20 cellular contexts compared by ENCODE assay signal in genomic region chr1:26352338-26352679, GRCh38. TPM values are rescaled to one million over a fixed set of nuclear protein-coding genes. Genes with fewer than 3 reads are reported as not detected.
DNase-seq lines count a peak whose midpoint lies in the region; ATAC-seq, FAIRE-seq and TF ChIP-seq lines count a peak whose summit lies in the region.
"Had no signal": no experiment of that assay in that cellular context is flagged by ENCODE, and none has a peak within 500 bp of the region (broad histone marks: within the 10 kb centered on the region; RNA-seq: fewer than 3 reads in every experiment).

No MANE protein-coding gene starts in this region.

- DNase-seq in IMR-90: no peak
- DNase-seq in K562 (ENCODE audit: extremely low read depth in 1 of 4, low spot score in 3 of 4): no peak
- DNase-seq in kidney tubule cell (ENCODE audit: low spot score): peak; percentile 83
- DNase-seq in type B pancreatic cell (ENCODE audit: extremely low spot score, unreplicated experiment): no peak
- no peak for DNase-seq in DMS153 (lab: John Stamatoyannopoulos, UW)
- no peak for DNase-seq in stimulated activated naive B cell treated with anti-CD40 and anti-IgM and Interleukin-4, amounts not matched to agents 10 μg/mL and 1 μg/mL and 100 μg/mL, for 72 hours
- DNase-seq: activated CD4-positive, alpha-beta T cell treated with anti-CD3 and anti-CD28 coated beads, Interleukin-2, amount 50 U/mL, for 1 hour; activated naive CD4-positive, alpha-beta T cell; AML-193; KG1; left colon; NCI-H1092 treated with DMSO at 0.1 percent for 48 hours; nucleus accumbens; stimulated activated naive CD4-positive, alpha-beta T cell treated with Interleukin-2 at 50 U/mL for 16 hours; upper lobe of left lung had no signal

- TF ChIP-seq POLR2A in IMR-90 (IDR thresholded peaks at IDR 0.05; ENCODE audit: low read depth, low read length) (no peak), K562 (conservative IDR thresholded peaks at IDR 0.05) (no peak)

- no peak overlapping the region for H3K4me3 ChIP-seq in IMR-90 (ENCODE audit: insufficient read depth, low read depth, low read length)
- no peak overlapping the region for H3K4me3 ChIP-seq in K562
- H3K4me3 ChIP-seq: right atrium auricular region, upper lobe of left lung had no signal

- TF ChIP-seq EP300 in K562 (IDR thresholded peaks at IDR 0.05; ENCODE audit: low read length): no peak

- no peaks in the 10 kb centered on the region for H3K36me3 ChIP-seq in IMR-90 (ENCODE audit: control insufficient read depth, insufficient read depth, low read length)
- no peaks in the 10 kb centered on the region for H3K36me3 ChIP-seq in K562 (ENCODE audit: control insufficient read depth, insufficient read depth, low read length)
- H3K36me3 ChIP-seq: right atrium auricular region, upper lobe of left lung had no signal

- H2AK5ac ChIP-seq in IMR-90 (ENCODE audit: low read depth, low read length): peak overlapping the region; percentile 59; the same call in 1 of the 2 replicates

- peaks cover 9% of the 10 kb centered on the region; the same call in 1 of the 2 replicates for H3K9me1 ChIP-seq in IMR-90 (ENCODE audit: insufficient read depth, low read length)
- H3K9me1 ChIP-seq in K562 (ENCODE audit: control insufficient read depth, insufficient read depth, low read length): no peaks in the 10 kb centered on the region

- H3K18ac ChIP-seq in IMR-90 (ENCODE audit: low read depth, low read length): no peak overlapping the region

- H4K5ac ChIP-seq in IMR-90 (ENCODE audit: low read depth, low read length): no peak overlapping the region

- peak overlapping the region; percentile 80 for H3K4me3 Mint-ChIP-seq in type B pancreatic cell
- no peak overlapping the region for H3K4me3 Mint-ChIP-seq in stimulated activated naive B cell treated with anti-CD40 and anti-IgM and Interleukin-4, amounts not matched to agents 10 μg/mL and 1 μg/mL and 100 μg/mL, for 72 hours

- TF ChIP-seq CTCF in IMR-90 (conservative IDR thresholded peaks at IDR 0.05; ENCODE audit: low read depth, low read length): no peak
- TF ChIP-seq CTCF in K562 (IDR thresholded peaks at IDR 0.05 in 2 of 3, conservative IDR thresholded peaks at IDR 0.05 in 1 of 3; ENCODE audit: insufficient read depth in 2 of 3, low read depth in 1 of 3, low read length in 3 of 3): no peak
- no peak for TF ChIP-seq CTCF in type B pancreatic cell (conservative IDR thresholded peaks at IDR 0.05)

- H3K27me3 ChIP-seq in IMR-90 (ENCODE audit: control insufficient read depth, insufficient read depth, low read length) (peaks cover 36% of the 10 kb centered on the region), K562 (ENCODE audit: control insufficient read depth in 2 of 2, insufficient read depth in 2 of 2, low read length in 2 of 2) (no peaks in the 10 kb centered on the region)
- H3K27me3 ChIP-seq: right atrium auricular region, upper lobe of left lung had no signal

- H3K9ac ChIP-seq in IMR-90 (ENCODE audit: low read depth, low read length) (no peak overlapping the region), K562 (ENCODE audit: insufficient read depth in 1 of 2, low read depth in 2 of 2, low read length in 2 of 2) (peak overlapping the region in 1 of 2 experiments; percentile 3; a peak in 1 of 4 replicates)

- no peak overlapping the region; the same call in 1 of the 2 replicates for H3K23ac ChIP-seq in IMR-90 (ENCODE audit: low read depth, low read length)

- H3K14ac ChIP-seq in IMR-90 (replicated peaks; ENCODE audit: low read depth, low read length): 0 out of 2 replicates have a peak overlapping the region, but pooled peaks have one; percentile 82

- H2BK15ac ChIP-seq in IMR-90 (ENCODE audit: low read depth, low read length): peak overlapping the region; percentile 63; the same call in 2 of the 3 replicates

- H2BK20ac ChIP-seq in IMR-90 (ENCODE audit: low read depth, low read length): 0 out of 2 replicates have a peak overlapping the region, but pooled peaks have one; percentile 35

- H3K4me2 ChIP-seq in IMR-90 (ENCODE audit: low read depth, low read length) (no peak overlapping the region), K562 (ENCODE audit: insufficient read depth, low read length) (no peak overlapping the region)

- no peaks in the 10 kb centered on the region for H3K9me3 Mint-ChIP-seq in type B pancreatic cell
- H3K9me3 Mint-ChIP-seq in stimulated activated naive B cell treated with anti-CD40 and anti-IgM and Interleukin-4, amounts not matched to agents 10 μg/mL and 1 μg/mL and 100 μg/mL, for 72 hours: no peaks in the 10 kb centered on the region

- no peak overlapping the region for H3K27ac ChIP-seq in IMR-90 (ENCODE audit: insufficient read depth, low read length)
- no peak overlapping the region for H3K27ac ChIP-seq in K562 (ENCODE audit: extremely low read depth, low read depth, low read length)
- H3K27ac ChIP-seq: right atrium auricular region, upper lobe of left lung had no signal

- H3K27ac Mint-ChIP-seq in type B pancreatic cell: peak overlapping the region; percentile 95
- no peak overlapping the region for H3K27ac Mint-ChIP-seq in stimulated activated naive B cell treated with anti-CD40 and anti-IgM and Interleukin-4, amounts not matched to agents 10 μg/mL and 1 μg/mL and 100 μg/mL, for 72 hours

- no peak overlapping the region for H3K56ac ChIP-seq in IMR-90 (ENCODE audit: extremely low read depth, insufficient read depth, low read length)

- H3K36me3 Mint-ChIP-seq in type B pancreatic cell: no peaks in the 10 kb centered on the region
- no peaks in the 10 kb centered on the region for H3K36me3 Mint-ChIP-seq in stimulated activated naive B cell treated with anti-CD40 and anti-IgM and Interleukin-4, amounts not matched to agents 10 μg/mL and 1 μg/mL and 100 μg/mL, for 72 hours

- peak overlapping the region; percentile 42 for H2AK9ac ChIP-seq in IMR-90 (replicated peaks; ENCODE audit: low read depth, low read length, poor library complexity)

- peaks cover 21% of the 10 kb centered on the region for H3K4me1 Mint-ChIP-seq in type B pancreatic cell (ENCODE audit: unreplicated experiment)
- H3K4me1 Mint-ChIP-seq in stimulated activated naive B cell treated with anti-CD40 and anti-IgM and Interleukin-4, amounts not matched to agents 10 μg/mL and 1 μg/mL and 100 μg/mL, for 72 hours: peaks cover 0 to 2% of the 10 kb centered on the region in 2 donors

- H3K4me1 ChIP-seq in IMR-90 (ENCODE audit: control insufficient read depth, insufficient read depth, low read length): peaks cover 9% of the 10 kb centered on the region
- H3K4me1 ChIP-seq in K562 (replicated peaks in 1 of 2; ENCODE audit: control insufficient read depth in 2 of 2, insufficient read depth in 2 of 2, low read length in 2 of 2): peaks cover 23 to 36% of the 10 kb centered on the region in 2 experiments
- H3K4me1 ChIP-seq: right atrium auricular region had no signal

- ATAC-seq in IMR-90 (ENCODE audit: low read depth) (no peak), K562 (no peak), GM21447 (IDR thresholded peaks at IDR 0.05; ENCODE audit: unreplicated experiment) (no peak)
- no peak for ATAC-seq in stimulated activated naive B cell treated with anti-CD40 and anti-IgM and Interleukin-4, amounts not matched to agents 10 μg/mL and 1 μg/mL and 100 μg/mL, for 72 hours (replicated peaks)

- H2BK120ac ChIP-seq in IMR-90 (ENCODE audit: low read depth, low read length): peak overlapping the region; percentile 15; the same call in 1 of the 2 replicates

- H4K20me1 ChIP-seq in IMR-90 (ENCODE audit: insufficient read depth, low read length) (no peaks in the 10 kb centered on the region; the same call in 1 of the 2 replicates), K562 (replicated peaks; ENCODE audit: control insufficient read depth, insufficient read depth, low read length) (no peaks in the 10 kb centered on the region)

- no peak overlapping the region for H2BK5ac ChIP-seq in IMR-90 (ENCODE audit: low read depth, low read length, poor library complexity, severe bottlenecking)

- H3K27me3 Mint-ChIP-seq in type B pancreatic cell: peaks cover 5% of the 10 kb centered on the region
- H3K27me3 Mint-ChIP-seq in stimulated activated naive B cell treated with anti-CD40 and anti-IgM and Interleukin-4, amounts not matched to agents 10 μg/mL and 1 μg/mL and 100 μg/mL, for 72 hours: peaks cover 8% of the 10 kb centered on the region in 2 donors

- POLR2A ChIA-PET in IMR-90 (lab: Charles Lee; ENCODE audit: unreplicated experiment): no interaction called here
- POLR2A ChIA-PET in K562 (lab: Yijun Ruan, JAX): interaction anchor here (1.6 kb wide), 1 partner anchor 25 kb away, joined by 6 read pairs; no protein-coding TSS in a partner anchor

- dilution Hi-C loops in IMR-90 (cut with HindIII; ENCODE audit: low sequenced_read_pairs, unreplicated experiment): no loop called here

- H4K91ac ChIP-seq in IMR-90 (ENCODE audit: insufficient read depth, low read depth, low read length): no peak overlapping the region; the same call in 1 of the 2 replicates

- H3K79me1 ChIP-seq in IMR-90 (ENCODE audit: low read depth in 1 of 2, low read length in 2 of 2): no peaks in the 10 kb centered on the region

- H2AFZ ChIP-seq in IMR-90 (replicated peaks; ENCODE audit: low read length, poor library complexity) (peak overlapping the region; percentile 43), K562 (ENCODE audit: low read depth, low read length) (peak overlapping the region; percentile 81)

- no peak overlapping the region for H4K8ac ChIP-seq in IMR-90 (ENCODE audit: low read depth in 2 of 2, low read length in 2 of 2)

- CTCF ChIA-PET in IMR-90 (lab: Yijun Ruan, JAX): no interaction called here
- CTCF ChIA-PET in K562 (lab: Yijun Ruan, JAX; ENCODE audit: low intra/inter-chr PET ratio): no interaction called here

- no CpG with 5 or more reads among the region's 5 CpGs for WGBS in IMR-90 (ENCODE audit: extremely low coverage in 2 of 2, insufficient read length in 1 of 2), 2 experiments
- 53% methylated on average over 5 of the region's 5 CpGs for WGBS in K562 (ENCODE audit: insufficient coverage, low coverage, missing lambda C conversion rate)

- no peaks in the 10 kb centered on the region for H3K79me2 ChIP-seq in K562 (ENCODE audit: control insufficient read depth, insufficient read depth, low read length)

- in situ Hi-C loops in IMR-90 (cut with MboI; ENCODE audit: low sequenced_read_pairs): no loop called here
- in situ Hi-C loops in K562 (cut with MboI): no loop called here

- intact Hi-C loops in IMR-90 (cut with micrococcal nuclease): no loop called here
- intact Hi-C loops in K562 (cut with micrococcal nuclease): no loop called here

- TF ChIP-seq RAD21 in IMR-90 (IDR thresholded peaks at IDR 0.05; ENCODE audit: low read length) (no peak), K562 (CRISPR knock-in tag; conservative IDR thresholded peaks at IDR 0.05 in 1 of 2, IDR thresholded peaks at IDR 0.05 in 1 of 2) (no peak)

- H3K4ac ChIP-seq in IMR-90 (ENCODE audit: low read depth, low read length): no peak overlapping the region

- peak; percentile 67 for FAIRE-seq in K562 (lab: Jason Lieb, UNC)
- FAIRE-seq: GM19239 had no signal

- BruUV-seq in IMR-90 (replicated peaks; lab: Mats Ljungman, UMichigan) (no TSS peak), K562 (replicated peaks; lab: Mats Ljungman, UMichigan) (no TSS peak)

- H3K9me3 ChIP-seq in IMR-90 (ENCODE audit: control insufficient read depth, insufficient read depth, low read length) (no peaks in the 10 kb centered on the region), K562 (replicated peaks; ENCODE audit: control insufficient read depth, insufficient read depth, low read depth, low read length) (no peaks in the 10 kb centered on the region)
- H3K9me3 ChIP-seq: right atrium auricular region, upper lobe of left lung had no signal

RNA-seq across cellular contexts. Expression of gene CRYBG2, which starts 1.6 kb away (rescaled TPM):
- not detected in 2 replicates for total RNA-seq in IMR-90 (2012; rRNA removed)
- not detected in 2 replicates for polyA plus RNA-seq in IMR-90 (2012; rRNA removed)
- 0.01 and 0.05 TPM in 2 replicates for polyA plus RNA-seq in IMR-90 (2012; cell fraction: cytosol; rRNA removed)
- 0.31 and 0.32 TPM in 2 replicates for polyA plus RNA-seq in IMR-90 (2012; cell fraction: nucleus; rRNA removed; ENCODE audit: low replicate concordance)
- total RNA-seq in K562 (2011; cell fraction: chromatin; rRNA removed; ENCODE audit: low replicate concordance): 7.8 and 10.7 TPM in 2 replicates
- 10.0 and 10.2 TPM in 2 replicates for total RNA-seq in K562 (2011; cell fraction: nucleolus; rRNA removed)
- 5.7 and 6.5 TPM in 2 replicates for total RNA-seq in K562 (2011; cell fraction: nucleoplasm; rRNA removed)
- total RNA-seq in K562 (2014; rRNA removed): 7.5 and 12.6 TPM in 2 replicates
- total RNA-seq in K562 (2014; rRNA removed; fragmentation: Illumina TruSeq; extraction: Trizol): 1.3 and 2.1 TPM in 2 replicates
- 1.9 and 2.5 TPM in 2 replicates for total RNA-seq in K562 (2015; rRNA removed; fragmentation: Illumina TruSeq; extraction: Trizol)
- 8.5 and 8.8 TPM in 2 replicates for total RNA-seq in K562 (2021)
- 3.3 and 3.8 TPM in 2 replicates for polyA plus RNA-seq in K562 (2011; rRNA removed)
- polyA plus RNA-seq in K562 (2011; cell fraction: cytosol; rRNA removed): 4.8 and 8.5 TPM in 2 replicates
- polyA plus RNA-seq in K562 (2011; cell fraction: nucleus; rRNA removed): 6.5 and 9.6 TPM in 2 replicates
- polyA plus RNA-seq in K562 (2012): 4.3 and 24.3 TPM in 2 replicates
- polyA plus RNA-seq in K562 (2014; fragmentation: Illumina TruSeq; extraction: Trizol): 3.7 and 5.1 TPM in 2 replicates
- polyA plus RNA-seq in K562 (2014; fragmentation: Nextera tagmentation; extraction: Ambion mirVana): 1 to 10 TPM in 1 of 2 experiments, under 1 TPM in 1; 0.39 to 2.4 TPM
- 3.1 and 8.1 TPM in 2 replicates for polyA plus RNA-seq in K562 (2014; rRNA removed)
- 1.6 and 1.9 TPM in 2 replicates for polyA minus RNA-seq in K562 (2011; rRNA and poly(A)+ RNA removed)
- 5.9 and 7.5 TPM in 2 replicates for polyA minus RNA-seq in K562 (2011; cell fraction: cytosol; rRNA and poly(A)+ RNA removed)
- 2.6 and 4.4 TPM in 2 replicates for polyA minus RNA-seq in K562 (2011; cell fraction: nucleus; rRNA and poly(A)+ RNA removed)
- 20.0 and 67.7 TPM in 2 replicates for total RNA-seq in type B pancreatic cell (ENCODE audit: low replicate concordance)
- total RNA-seq: fibroblast of villous mesenchyme, right atrium auricular region had no signal

RNA-seq across cellular contexts. Expression of gene ZNF683, which starts 20.2 kb away (rescaled TPM):
- total RNA-seq in IMR-90 (2012; rRNA removed) (not detected in 2 replicates), K562 (2014; rRNA removed) (not detected in 2 replicates), K562 (2014; rRNA removed; fragmentation: Illumina TruSeq; extraction: Trizol) (not detected in 2 replicates), K562 (2015; rRNA removed; fragmentation: Illumina TruSeq; extraction: Trizol) (not detected in 2 replicates), K562 (2021) (not detected in 2 replicates), type B pancreatic cell (ENCODE audit: low replicate concordance) (not detected in 2 replicates)
- polyA plus RNA-seq in IMR-90 (2012; rRNA removed) (not detected in 2 replicates), K562 (2011; rRNA removed) (not detected in 2 replicates), K562 (2014; fragmentation: Illumina TruSeq; extraction: Trizol) (not detected in 2 replicates), K562 (2014; fragmentation: Nextera tagmentation; extraction: Ambion mirVana) (not detected), K562 (2014; rRNA removed) (not detected in 2 replicates)
- not detected in 2 replicates for polyA plus RNA-seq in IMR-90 (2012; cell fraction: cytosol; rRNA removed)
- not detected in 2 replicates for polyA plus RNA-seq in IMR-90 (2012; cell fraction: nucleus; rRNA removed; ENCODE audit: low replicate concordance)
- total RNA-seq in K562 (2011; cell fraction: chromatin; rRNA removed; ENCODE audit: low replicate concordance): not detected in 2 replicates
- total RNA-seq in K562 (2011; cell fraction: nucleolus; rRNA removed): not detected in 2 replicates
- total RNA-seq in K562 (2011; cell fraction: nucleoplasm; rRNA removed): not detected in 2 replicates
- not detected in 2 replicates for polyA plus RNA-seq in K562 (2011; cell fraction: cytosol; rRNA removed)
- polyA plus RNA-seq in K562 (2011; cell fraction: nucleus; rRNA removed): not detected in 2 replicates
- not detected in 2 replicates for polyA plus RNA-seq in K562 (2012)
- polyA minus RNA-seq in K562 (2011; rRNA and poly(A)+ RNA removed): not detected in 2 replicates
- polyA minus RNA-seq in K562 (2011; cell fraction: cytosol; rRNA and poly(A)+ RNA removed): not detected in 2 replicates
- polyA minus RNA-seq in K562 (2011; cell fraction: nucleus; rRNA and poly(A)+ RNA removed): not detected in 2 replicates
- total RNA-seq: cerebellum, fibroblast of villous mesenchyme, left colon, right atrium auricular region had no signal

RNA-seq across cellular contexts. Expression of gene CD52, which starts 34.6 kb away (rescaled TPM):
- total RNA-seq in IMR-90 (2012; rRNA removed) (not detected in 2 replicates), K562 (2014; rRNA removed) (34.9 and 43.3 TPM in 2 replicates), K562 (2014; rRNA removed; fragmentation: Illumina TruSeq; extraction: Trizol) (127 TPM in 2 replicates), K562 (2015; rRNA removed; fragmentation: Illumina TruSeq; extraction: Trizol) (182 and 185 TPM in 2 replicates), K562 (2021) (70.9 and 90.7 TPM in 2 replicates), type B pancreatic cell (ENCODE audit: low replicate concordance) (0.75 and 0.93 TPM in 2 replicates)
- polyA plus RNA-seq in IMR-90 (2012; rRNA removed) (1.3 and 1.6 TPM in 2 replicates), K562 (2011; rRNA removed) (312 and 418 TPM in 2 replicates), K562 (2014; fragmentation: Illumina TruSeq; extraction: Trizol) (147 and 173 TPM in 2 replicates), K562 (2014; fragmentation: Nextera tagmentation; extraction: Ambion mirVana) (100 to 1,000 TPM; 355 to 488 TPM), K562 (2014; rRNA removed) (152 and 198 TPM in 2 replicates)
- 0.30 TPM in 1 of 2 replicates, not detected in the other for polyA plus RNA-seq in IMR-90 (2012; cell fraction: cytosol; rRNA removed)
- polyA plus RNA-seq in IMR-90 (2012; cell fraction: nucleus; rRNA removed; ENCODE audit: low replicate concordance): 0.36 TPM in 1 of 2 replicates, not detected in the other
- 26.7 and 65.5 TPM in 2 replicates for total RNA-seq in K562 (2011; cell fraction: chromatin; rRNA removed; ENCODE audit: low replicate concordance)
- 72.0 and 78.5 TPM in 2 replicates for total RNA-seq in K562 (2011; cell fraction: nucleolus; rRNA removed)
- total RNA-seq in K562 (2011; cell fraction: nucleoplasm; rRNA removed): 50.2 and 55.9 TPM in 2 replicates
- polyA plus RNA-seq in K562 (2011; cell fraction: cytosol; rRNA removed): 457 and 520 TPM in 2 replicates
- polyA plus RNA-seq in K562 (2011; cell fraction: nucleus; rRNA removed): 77.7 and 147 TPM in 2 replicates
- 170 and 195 TPM in 2 replicates for polyA plus RNA-seq in K562 (2012)
- 56.1 and 74.7 TPM in 2 replicates for polyA minus RNA-seq in K562 (2011; rRNA and poly(A)+ RNA removed)
- polyA minus RNA-seq in K562 (2011; cell fraction: cytosol; rRNA and poly(A)+ RNA removed): 28.1 and 33.6 TPM in 2 replicates
- 6.9 and 14.1 TPM in 2 replicates for polyA minus RNA-seq in K562 (2011; cell fraction: nucleus; rRNA and poly(A)+ RNA removed)
- total RNA-seq: cerebellum, fibroblast of villous mesenchyme had no signal

RNA-seq across cellular contexts. Expression of gene UBXN11, which starts 45.9 kb away (rescaled TPM):
- total RNA-seq in IMR-90 (2012; rRNA removed) (3.6 and 5.2 TPM in 2 replicates), K562 (2014; rRNA removed) (11.3 and 11.5 TPM in 2 replicates), K562 (2014; rRNA removed; fragmentation: Illumina TruSeq; extraction: Trizol) (2.6 and 4.0 TPM in 2 replicates), K562 (2015; rRNA removed; fragmentation: Illumina TruSeq; extraction: Trizol) (8.1 and 8.2 TPM in 2 replicates), K562 (2021) (20.2 and 24.9 TPM in 2 replicates), type B pancreatic cell (ENCODE audit: low replicate concordance) (27.1 and 50.5 TPM in 2 replicates)
- polyA plus RNA-seq in IMR-90 (2012; rRNA removed) (17.0 and 18.4 TPM in 2 replicates), K562 (2011; rRNA removed) (17.5 and 20.9 TPM in 2 replicates), K562 (2014; fragmentation: Illumina TruSeq; extraction: Trizol) (12.3 and 14.7 TPM in 2 replicates), K562 (2014; fragmentation: Nextera tagmentation; extraction: Ambion mirVana) (1 to 10 TPM in 1 of 2 experiments, under 1 TPM in 1; 0.48 to 2.1 TPM), K562 (2014; rRNA removed) (30.6 and 34.3 TPM in 2 replicates)
- 10.1 and 13.9 TPM in 2 replicates for polyA plus RNA-seq in IMR-90 (2012; cell fraction: cytosol; rRNA removed)
- 151 and 169 TPM in 2 replicates for polyA plus RNA-seq in IMR-90 (2012; cell fraction: nucleus; rRNA removed; ENCODE audit: low replicate concordance)
- 26.5 and 67.3 TPM in 2 replicates for total RNA-seq in K562 (2011; cell fraction: chromatin; rRNA removed; ENCODE audit: low replicate concordance)
- total RNA-seq in K562 (2011; cell fraction: nucleolus; rRNA removed): 42.6 and 44.4 TPM in 2 replicates
- total RNA-seq in K562 (2011; cell fraction: nucleoplasm; rRNA removed): 37.0 and 39.5 TPM in 2 replicates
- polyA plus RNA-seq in K562 (2011; cell fraction: cytosol; rRNA removed): 20.1 and 26.4 TPM in 2 replicates
- 134 and 188 TPM in 2 replicates for polyA plus RNA-seq in K562 (2011; cell fraction: nucleus; rRNA removed)
- polyA plus RNA-seq in K562 (2012): 23.4 and 28.6 TPM in 2 replicates
- polyA minus RNA-seq in K562 (2011; rRNA and poly(A)+ RNA removed): 9.3 and 10.4 TPM in 2 replicates
- 7.9 and 8.8 TPM in 2 replicates for polyA minus RNA-seq in K562 (2011; cell fraction: cytosol; rRNA and poly(A)+ RNA removed)
- polyA minus RNA-seq in K562 (2011; cell fraction: nucleus; rRNA and poly(A)+ RNA removed): 26.3 and 27.6 TPM in 2 replicates

RNA-seq across cellular contexts. Expression of gene LIN28A, which starts 58.3 kb away (rescaled TPM):
- total RNA-seq in IMR-90 (2012; rRNA removed) (not detected in 2 replicates), K562 (2014; rRNA removed) (3.1 and 3.8 TPM in 2 replicates), K562 (2014; rRNA removed; fragmentation: Illumina TruSeq; extraction: Trizol) (4.3 and 4.5 TPM in 2 replicates), K562 (2015; rRNA removed; fragmentation: Illumina TruSeq; extraction: Trizol) (4.5 and 5.4 TPM in 2 replicates), K562 (2021) (5.1 TPM in 2 replicates), type B pancreatic cell (ENCODE audit: low replicate concordance) (3.1 and 26.2 TPM in 2 replicates)
- polyA plus RNA-seq in IMR-90 (2012; rRNA removed) (not detected in 2 replicates), K562 (2011; rRNA removed) (0.26 and 5.2 TPM in 2 replicates), K562 (2014; fragmentation: Illumina TruSeq; extraction: Trizol) (3.5 and 3.9 TPM in 2 replicates), K562 (2014; fragmentation: Nextera tagmentation; extraction: Ambion mirVana) (1 to 10 TPM in 1 of 2 experiments, under 1 TPM in 1; 0.80 to 1.0 TPM), K562 (2014; rRNA removed) (2.4 and 3.2 TPM in 2 replicates)
- not detected in 2 replicates for polyA plus RNA-seq in IMR-90 (2012; cell fraction: cytosol; rRNA removed)
- not detected in 2 replicates for polyA plus RNA-seq in IMR-90 (2012; cell fraction: nucleus; rRNA removed; ENCODE audit: low replicate concordance)
- 0.51 and 0.97 TPM in 2 replicates for total RNA-seq in K562 (2011; cell fraction: chromatin; rRNA removed; ENCODE audit: low replicate concordance)
- 0.53 and 0.67 TPM in 2 replicates for total RNA-seq in K562 (2011; cell fraction: nucleolus; rRNA removed)
- 0.81 and 1.5 TPM in 2 replicates for total RNA-seq in K562 (2011; cell fraction: nucleoplasm; rRNA removed)
- polyA plus RNA-seq in K562 (2011; cell fraction: cytosol; rRNA removed): 0.25 and 1.9 TPM in 2 replicates
- 0.15 and 1.7 TPM in 2 replicates for polyA plus RNA-seq in K562 (2011; cell fraction: nucleus; rRNA removed)
- polyA plus RNA-seq in K562 (2012): 0.24 and 1.0 TPM in 2 replicates
- 0.69 and 13.6 TPM in 2 replicates for polyA minus RNA-seq in K562 (2011; rRNA and poly(A)+ RNA removed)
- 0.36 and 6.4 TPM in 2 replicates for polyA minus RNA-seq in K562 (2011; cell fraction: cytosol; rRNA and poly(A)+ RNA removed)
- 0.11 and 0.81 TPM in 2 replicates for polyA minus RNA-seq in K562 (2011; cell fraction: nucleus; rRNA and poly(A)+ RNA removed)
- total RNA-seq: cerebellum, fibroblast of villous mesenchyme, left colon, right atrium auricular region had no signal

Comparison
In these comparisons a context has a peak if more than half of its experiments do, and no peak if none do; other contexts are left out.
1. RNA of gene CD52, which starts 34.6 kb away (total RNA-seq): 26.7 to 185 TPM in K562; 0.75 to 0.93 TPM in type B pancreatic cell and not detected in IMR-90; every median in the first group is over 10 times any median in the second.